ENCODE assay signal across 1 cellular context in genomic region chr3:75432885-75433284, GRCh38.
TF ChIP-seq lines count a peak whose summit lies in the region.
"Not testable (repeated sequence)": the region's sequence is repeated elsewhere in the genome, so short reads cannot be mapped to it uniquely, and the experiment has no call there.

No MANE protein-coding gene starts in this region.

TF ChIP-seq in HepG2, 621 proteins besides CTCF, POLR2A, EP300 and RAD21 (continued from another document):
- TF ChIP-seq, protein P1, sequence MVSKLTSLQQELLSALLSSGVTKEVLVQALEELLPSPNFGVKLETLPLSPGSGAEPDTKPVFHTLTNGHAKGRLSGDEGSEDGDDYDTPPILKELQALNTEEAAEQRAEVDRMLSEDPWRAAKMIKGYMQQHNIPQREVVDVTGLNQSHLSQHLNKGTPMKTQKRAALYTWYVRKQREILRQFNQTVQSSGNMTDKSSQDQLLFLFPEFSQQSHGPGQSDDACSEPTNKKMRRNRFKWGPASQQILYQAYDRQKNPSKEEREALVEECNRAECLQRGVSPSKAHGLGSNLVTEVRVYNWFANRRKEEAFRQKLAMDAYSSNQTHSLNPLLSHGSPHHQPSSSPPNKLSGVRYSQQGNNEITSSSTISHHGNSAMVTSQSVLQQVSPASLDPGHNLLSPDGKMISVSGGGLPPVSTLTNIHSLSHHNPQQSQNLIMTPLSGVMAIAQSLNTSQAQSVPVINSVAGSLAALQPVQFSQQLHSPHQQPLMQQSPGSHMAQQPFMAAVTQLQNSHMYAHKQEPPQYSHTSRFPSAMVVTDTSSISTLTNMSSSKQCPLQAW (CRISPR knock-in tag; IDR thresholded peaks at IDR 0.05), result peak; percentile 61
- 0 out of 2 replicates have a peak, but pooled peaks have one; percentile 37 for TF ChIP-seq FOXA3 (CRISPR knock-in tag; IDR thresholded peaks at IDR 0.05)
- TF ChIP-seq HMG20A (CRISPR knock-in tag; IDR thresholded peaks at IDR 0.05; ENCODE audit: borderline replicate concordance), result peak; percentile 43; the same call in 1 of the 2 replicates
- TF ChIP-seq SKI (IDR thresholded peaks at IDR 0.05; ENCODE audit: partially characterized antibody), result peak; percentile 45
- TF ChIP-seq FOXP1 (IDR thresholded peaks at IDR 0.05), result not testable (repeated sequence)
- 0 out of 2 replicates have a peak, but pooled peaks have one; percentile 10 for TF ChIP-seq FOXP1 (CRISPR knock-in tag; IDR thresholded peaks at IDR 0.05)
- 0 out of 2 replicates have a peak, but pooled peaks have one; percentile 40 for TF ChIP-seq TFE3 (CRISPR knock-in tag; IDR thresholded peaks at IDR 0.05)
- TF ChIP-seq TBX3 (IDR thresholded peaks at IDR 0.05; ENCODE audit: borderline replicate concordance), result peak; percentile 30; the same call in 1 of the 2 replicates
